Comparison of ENCODE assay signal across 1 cellular context in the genomic region with DNA sequence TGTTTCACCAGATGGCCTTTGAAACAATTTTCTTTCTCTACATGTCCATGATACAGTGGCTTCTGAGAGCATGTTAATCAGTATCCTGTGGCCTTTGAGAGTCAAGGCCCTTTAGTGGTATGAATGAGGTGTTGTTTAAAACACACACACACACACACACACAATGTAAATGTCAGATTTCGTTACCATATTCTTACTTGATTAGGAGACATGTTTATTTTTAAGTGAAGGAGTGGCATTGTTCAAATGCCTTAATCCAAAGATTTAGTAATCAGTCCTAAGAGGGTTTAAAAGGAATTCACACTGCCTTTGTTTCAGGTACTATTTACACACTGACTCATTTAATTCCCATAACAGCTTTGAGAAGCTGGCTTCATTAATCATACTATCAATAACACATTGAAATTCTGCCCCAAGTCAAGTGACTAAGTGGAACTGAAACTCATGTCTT.
TF ChIP-seq lines count a peak whose summit lies in the region.

No MANE protein-coding gene starts in this region.

TF ChIP-seq in HepG2, 621 proteins besides CTCF, POLR2A, EP300 and RAD21 (continued from another document and continues in another):
- no peak for TF ChIP-seq HBP1 (CRISPR knock-in tag; IDR thresholded peaks at IDR 0.05; ENCODE audit: low read depth)
- TF ChIP-seq SAFB2 (CRISPR knock-in tag; IDR thresholded peaks at IDR 0.05; ENCODE audit: borderline replicate concordance, low read depth): no peak
- no peak for TF ChIP-seq ZNF574 (CRISPR knock-in tag; IDR thresholded peaks at IDR 0.05)
- peak; percentile 45; the same call in 1 of the 2 replicates for TF ChIP-seq ELF3 (CRISPR knock-in tag; IDR thresholded peaks at IDR 0.05)
- TF ChIP-seq SCMH1 (CRISPR knock-in tag; IDR thresholded peaks at IDR 0.05; ENCODE audit: borderline replicate concordance): no peak
- no peak for TF ChIP-seq SYNCRIP (IDR thresholded peaks at IDR 0.05; ENCODE audit: insufficient read depth, low read depth, low read length)
- TF ChIP-seq ZIK1 (CRISPR knock-in tag; IDR thresholded peaks at IDR 0.05; ENCODE audit: borderline replicate concordance, low read depth): no peak
- TF ChIP-seq SNAPC2 (CRISPR knock-in tag; IDR thresholded peaks at IDR 0.05): no peak
- TF ChIP-seq FOXP4 (CRISPR knock-in tag; IDR thresholded peaks at IDR 0.05): peak; percentile 23; the same call in 1 of the 2 replicates
- peak; percentile 61; the same call in 1 of the 2 replicates for TF ChIP-seq ZNF878 (CRISPR knock-in tag; IDR thresholded peaks at IDR 0.05)
- TF ChIP-seq NONO (IDR thresholded peaks at IDR 0.05): no peak
- no peak for TF ChIP-seq NONO (CRISPR knock-in tag; conservative IDR thresholded peaks at IDR 0.05)
- TF ChIP-seq, protein P1, sequence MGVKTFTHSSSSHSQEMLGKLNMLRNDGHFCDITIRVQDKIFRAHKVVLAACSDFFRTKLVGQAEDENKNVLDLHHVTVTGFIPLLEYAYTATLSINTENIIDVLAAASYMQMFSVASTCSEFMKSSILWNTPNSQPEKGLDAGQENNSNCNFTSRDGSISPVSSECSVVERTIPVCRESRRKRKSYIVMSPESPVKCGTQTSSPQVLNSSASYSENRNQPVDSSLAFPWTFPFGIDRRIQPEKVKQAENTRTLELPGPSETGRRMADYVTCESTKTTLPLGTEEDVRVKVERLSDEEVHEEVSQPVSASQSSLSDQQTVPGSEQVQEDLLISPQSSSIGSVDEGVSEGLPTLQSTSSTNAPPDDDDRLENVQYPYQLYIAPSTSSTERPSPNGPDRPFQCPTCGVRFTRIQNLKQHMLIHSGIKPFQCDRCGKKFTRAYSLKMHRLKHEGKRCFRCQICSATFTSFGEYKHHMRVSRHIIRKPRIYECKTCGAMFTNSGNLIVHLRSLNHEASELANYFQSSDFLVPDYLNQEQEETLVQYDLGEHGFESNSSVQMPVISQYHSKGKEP (CRISPR knock-in tag; IDR thresholded peaks at IDR 0.05): no peak
- TF ChIP-seq, protein P2, sequence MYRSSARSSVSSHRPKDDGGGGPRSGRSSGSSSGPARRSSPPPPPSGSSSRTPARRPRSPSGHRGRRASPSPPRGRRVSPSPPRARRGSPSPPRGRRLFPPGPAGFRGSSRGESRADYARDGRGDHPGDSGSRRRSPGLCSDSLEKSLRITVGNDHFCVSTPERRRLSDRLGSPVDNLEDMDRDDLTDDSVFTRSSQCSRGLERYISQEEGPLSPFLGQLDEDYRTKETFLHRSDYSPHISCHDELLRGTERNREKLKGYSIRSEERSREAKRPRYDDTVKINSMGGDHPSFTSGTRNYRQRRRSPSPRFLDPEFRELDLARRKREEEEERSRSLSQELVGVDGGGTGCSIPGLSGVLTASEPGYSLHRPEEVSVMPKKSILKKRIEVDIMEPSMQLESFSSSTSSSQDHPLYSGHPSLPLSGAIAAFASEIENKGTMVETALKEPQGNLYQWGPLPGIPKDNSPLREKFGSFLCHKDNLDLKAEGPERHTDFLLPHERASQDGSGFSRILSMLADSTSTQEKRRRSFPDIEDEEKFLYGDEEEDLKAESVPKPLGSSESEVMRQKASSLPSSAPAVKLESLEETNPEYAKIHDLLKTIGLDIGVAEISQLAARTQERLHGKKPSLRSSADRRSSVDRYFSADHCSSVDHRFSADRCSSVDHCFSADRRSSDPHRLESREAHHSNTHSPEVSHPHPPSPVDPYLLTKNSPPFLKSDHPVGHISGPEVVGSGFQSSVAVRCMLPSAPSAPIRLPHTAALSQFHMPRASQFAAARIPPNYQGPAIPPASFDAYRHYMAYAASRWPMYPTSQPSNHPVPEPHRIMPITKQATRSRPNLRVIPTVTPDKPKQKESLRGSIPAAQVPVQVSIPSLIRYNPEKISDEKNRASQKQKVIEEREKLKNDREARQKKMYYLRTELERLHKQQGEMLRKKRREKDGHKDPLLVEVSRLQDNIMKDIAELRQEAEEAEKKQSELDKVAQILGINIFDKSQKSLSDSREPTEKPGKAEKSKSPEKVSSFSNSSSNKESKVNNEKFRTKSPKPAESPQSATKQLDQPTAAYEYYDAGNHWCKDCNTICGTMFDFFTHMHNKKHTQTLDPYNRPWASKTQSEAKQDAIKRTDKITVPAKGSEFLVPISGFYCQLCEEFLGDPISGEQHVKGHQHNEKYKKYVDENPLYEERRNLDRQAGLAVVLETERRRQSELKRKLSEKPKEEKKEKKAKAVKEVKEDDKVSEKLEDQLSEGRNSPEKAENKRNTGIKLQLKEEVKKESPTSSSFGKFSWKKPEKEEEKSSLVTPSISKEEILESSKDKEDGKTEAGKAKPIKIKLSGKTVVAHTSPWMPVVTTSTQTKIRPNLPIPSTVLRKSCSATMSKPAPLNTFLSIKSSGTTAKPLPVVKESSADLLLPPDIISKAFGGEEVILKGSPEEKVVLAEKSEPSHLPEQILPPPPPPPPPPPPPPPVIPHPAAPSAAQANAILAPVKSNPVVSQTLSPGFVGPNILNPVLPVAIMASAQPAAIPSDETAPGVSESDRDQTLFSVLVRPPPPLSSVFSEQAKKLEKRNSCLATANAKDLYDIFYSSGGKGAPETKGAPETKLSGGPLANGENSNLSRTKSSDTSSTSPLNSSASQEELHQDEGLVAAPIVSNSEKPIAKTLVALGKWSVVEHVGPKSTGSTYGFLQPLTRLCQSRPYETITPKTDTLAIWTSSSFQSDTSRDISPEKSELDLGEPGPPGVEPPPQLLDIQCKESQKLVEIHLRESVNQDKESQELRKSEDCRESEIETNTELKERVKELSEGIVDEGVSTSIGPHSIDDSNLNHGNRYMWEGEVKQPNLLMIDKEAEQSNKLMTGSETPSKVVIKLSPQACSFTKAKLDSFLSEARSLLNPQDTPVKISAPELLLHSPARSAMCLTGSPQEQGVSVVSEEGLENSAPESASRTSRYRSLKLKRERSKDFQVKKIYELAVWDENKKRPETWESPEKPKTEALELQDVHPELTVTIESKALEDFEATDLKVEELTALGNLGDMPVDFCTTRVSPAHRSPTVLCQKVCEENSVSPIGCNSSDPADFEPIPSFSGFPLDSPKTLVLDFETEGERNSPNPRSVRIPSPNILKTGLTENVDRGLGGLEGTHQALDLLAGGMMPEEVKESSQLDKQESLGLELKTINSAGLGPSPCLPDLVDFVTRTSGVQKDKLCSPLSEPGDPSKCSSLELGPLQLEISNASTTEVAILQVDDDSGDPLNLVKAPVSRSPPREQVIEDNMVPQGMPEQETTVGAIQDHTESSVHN (CRISPR knock-in tag; IDR thresholded peaks at IDR 0.05): no peak
- TF ChIP-seq ZNF7 (CRISPR knock-in tag; IDR thresholded peaks at IDR 0.05): no peak
- TF ChIP-seq ZNF24 (IDR thresholded peaks at IDR 0.05): no peak
- no peak for TF ChIP-seq FLYWCH1 (CRISPR knock-in tag; IDR thresholded peaks at IDR 0.05)
- TF ChIP-seq, protein P3, sequence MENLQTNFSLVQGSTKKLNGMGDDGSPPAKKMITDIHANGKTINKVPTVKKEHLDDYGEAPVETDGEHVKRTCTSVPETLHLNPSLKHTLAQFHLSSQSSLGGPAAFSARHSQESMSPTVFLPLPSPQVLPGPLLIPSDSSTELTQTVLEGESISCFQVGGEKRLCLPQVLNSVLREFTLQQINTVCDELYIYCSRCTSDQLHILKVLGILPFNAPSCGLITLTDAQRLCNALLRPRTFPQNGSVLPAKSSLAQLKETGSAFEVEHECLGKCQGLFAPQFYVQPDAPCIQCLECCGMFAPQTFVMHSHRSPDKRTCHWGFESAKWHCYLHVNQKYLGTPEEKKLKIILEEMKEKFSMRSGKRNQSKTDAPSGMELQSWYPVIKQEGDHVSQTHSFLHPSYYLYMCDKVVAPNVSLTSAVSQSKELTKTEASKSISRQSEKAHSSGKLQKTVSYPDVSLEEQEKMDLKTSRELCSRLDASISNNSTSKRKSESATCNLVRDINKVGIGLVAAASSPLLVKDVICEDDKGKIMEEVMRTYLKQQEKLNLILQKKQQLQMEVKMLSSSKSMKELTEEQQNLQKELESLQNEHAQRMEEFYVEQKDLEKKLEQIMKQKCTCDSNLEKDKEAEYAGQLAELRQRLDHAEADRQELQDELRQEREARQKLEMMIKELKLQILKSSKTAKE (CRISPR knock-in tag; IDR thresholded peaks at IDR 0.05; ENCODE audit: borderline replicate concordance): no peak
- no peak for TF ChIP-seq PRPF4 (IDR thresholded peaks at IDR 0.05; ENCODE audit: low read depth, low read length, poor library complexity, severe bottlenecking)
- TF ChIP-seq CREB1 (IDR thresholded peaks at IDR 0.05): no peak
- peak; percentile 58 for TF ChIP-seq CREB1 (CRISPR knock-in tag; IDR thresholded peaks at IDR 0.05)
- TF ChIP-seq PAWR (CRISPR knock-in tag; IDR thresholded peaks at IDR 0.05; ENCODE audit: borderline replicate concordance): no peak
- TF ChIP-seq, protein P4, sequence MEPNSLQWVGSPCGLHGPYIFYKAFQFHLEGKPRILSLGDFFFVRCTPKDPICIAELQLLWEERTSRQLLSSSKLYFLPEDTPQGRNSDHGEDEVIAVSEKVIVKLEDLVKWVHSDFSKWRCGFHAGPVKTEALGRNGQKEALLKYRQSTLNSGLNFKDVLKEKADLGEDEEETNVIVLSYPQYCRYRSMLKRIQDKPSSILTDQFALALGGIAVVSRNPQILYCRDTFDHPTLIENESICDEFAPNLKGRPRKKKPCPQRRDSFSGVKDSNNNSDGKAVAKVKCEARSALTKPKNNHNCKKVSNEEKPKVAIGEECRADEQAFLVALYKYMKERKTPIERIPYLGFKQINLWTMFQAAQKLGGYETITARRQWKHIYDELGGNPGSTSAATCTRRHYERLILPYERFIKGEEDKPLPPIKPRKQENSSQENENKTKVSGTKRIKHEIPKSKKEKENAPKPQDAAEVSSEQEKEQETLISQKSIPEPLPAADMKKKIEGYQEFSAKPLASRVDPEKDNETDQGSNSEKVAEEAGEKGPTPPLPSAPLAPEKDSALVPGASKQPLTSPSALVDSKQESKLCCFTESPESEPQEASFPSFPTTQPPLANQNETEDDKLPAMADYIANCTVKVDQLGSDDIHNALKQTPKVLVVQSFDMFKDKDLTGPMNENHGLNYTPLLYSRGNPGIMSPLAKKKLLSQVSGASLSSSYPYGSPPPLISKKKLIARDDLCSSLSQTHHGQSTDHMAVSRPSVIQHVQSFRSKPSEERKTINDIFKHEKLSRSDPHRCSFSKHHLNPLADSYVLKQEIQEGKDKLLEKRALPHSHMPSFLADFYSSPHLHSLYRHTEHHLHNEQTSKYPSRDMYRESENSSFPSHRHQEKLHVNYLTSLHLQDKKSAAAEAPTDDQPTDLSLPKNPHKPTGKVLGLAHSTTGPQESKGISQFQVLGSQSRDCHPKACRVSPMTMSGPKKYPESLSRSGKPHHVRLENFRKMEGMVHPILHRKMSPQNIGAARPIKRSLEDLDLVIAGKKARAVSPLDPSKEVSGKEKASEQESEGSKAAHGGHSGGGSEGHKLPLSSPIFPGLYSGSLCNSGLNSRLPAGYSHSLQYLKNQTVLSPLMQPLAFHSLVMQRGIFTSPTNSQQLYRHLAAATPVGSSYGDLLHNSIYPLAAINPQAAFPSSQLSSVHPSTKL (CRISPR knock-in tag; IDR thresholded peaks at IDR 0.05): peak; percentile 82
- TF ChIP-seq CEBPG (CRISPR knock-in tag; IDR thresholded peaks at IDR 0.05): no peak; the same call in 1 of the 2 replicates
- TF ChIP-seq ATAD3A (CRISPR knock-in tag; IDR thresholded peaks at IDR 0.05): no peak
- TF ChIP-seq, protein P5, sequence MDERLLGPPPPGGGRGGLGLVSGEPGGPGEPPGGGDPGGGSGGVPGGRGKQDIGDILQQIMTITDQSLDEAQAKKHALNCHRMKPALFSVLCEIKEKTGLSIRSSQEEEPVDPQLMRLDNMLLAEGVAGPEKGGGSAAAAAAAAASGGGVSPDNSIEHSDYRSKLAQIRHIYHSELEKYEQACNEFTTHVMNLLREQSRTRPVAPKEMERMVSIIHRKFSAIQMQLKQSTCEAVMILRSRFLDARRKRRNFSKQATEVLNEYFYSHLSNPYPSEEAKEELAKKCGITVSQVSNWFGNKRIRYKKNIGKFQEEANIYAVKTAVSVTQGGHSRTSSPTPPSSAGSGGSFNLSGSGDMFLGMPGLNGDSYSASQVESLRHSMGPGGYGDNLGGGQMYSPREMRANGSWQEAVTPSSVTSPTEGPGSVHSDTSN (CRISPR knock-in tag; IDR thresholded peaks at IDR 0.05): no peak
- no peak for TF ChIP-seq ETV5 (CRISPR knock-in tag; IDR thresholded peaks at IDR 0.05; ENCODE audit: borderline replicate concordance)
- TF ChIP-seq MLLT10 (CRISPR knock-in tag; IDR thresholded peaks at IDR 0.05): no peak
- no peak for TF ChIP-seq TMF1 (CRISPR knock-in tag; IDR thresholded peaks at IDR 0.05; ENCODE audit: low read depth)
